8 cellular contexts compared by ENCODE assay signal in genomic region chr1:39902121-39902807, GRCh38. TPM values are rescaled to one million over a fixed set of nuclear protein-coding genes. Genes with fewer than 3 reads are reported as not detected.
DNase-seq lines count a peak whose midpoint lies in the region; ATAC-seq, FAIRE-seq and TF ChIP-seq lines count a peak whose summit lies in the region.

No MANE protein-coding gene starts in this region.

- DNase-seq in AG09309 (ENCODE audit: low read depth): no peak
- DNase-seq in GM19239 (ENCODE audit: insufficient read length, low spot score): peak; percentile 76
- no peak for DNase-seq in NT2/D1 (ENCODE audit: low read depth, low spot score)
- peak; percentile 81 to 82 for DNase-seq in activated T-cell treated with anti-CD3 and anti-CD28 coated beads, Interleukin-2, amount 50 U/mL, for 72 hours
- peak; percentile 35 for DNase-seq in fibroblast of the aortic adventitia (ENCODE audit: low read depth)

- H3K27me3 Mint-ChIP-seq in activated T-cell treated with anti-CD3 and anti-CD28 coated beads, Interleukin-2, amount 50 U/mL, for 72 hours (ENCODE audit: low read depth): peaks cover 82% of the 10 kb centered on the region

- no peaks in the 10 kb centered on the region for H3K79me2 ChIP-seq in neural cell (replicated peaks; ENCODE audit: insufficient read depth, low read length)

- FAIRE-seq in GM19239 (lab: Jason Lieb, UNC): no peak

- no peaks in the 10 kb centered on the region for H3K9me2 ChIP-seq in neural cell (ENCODE audit: insufficient read depth, low read length)

- H3K4me1 Mint-ChIP-seq in activated T-cell treated with anti-CD3 and anti-CD28 coated beads, Interleukin-2, amount 50 U/mL, for 72 hours (ENCODE audit: low read depth): peaks cover 10% of the 10 kb centered on the region

- peak overlapping the region; percentile 25 for H2AFZ ChIP-seq in neural cell (ENCODE audit: low read depth, low read length)

- H3K4me3 ChIP-seq in AG09309 (ENCODE audit: control insufficient read depth, low read depth, low read length) (peak overlapping the region; percentile 72), NT2/D1 (ENCODE audit: insufficient read length, low read depth) (peak overlapping the region; percentile 80), fibroblast of the aortic adventitia (ENCODE audit: low read depth, low read length) (peak overlapping the region; percentile 68), neural cell (ENCODE audit: low read length) (peak overlapping the region; percentile 99), stomach smooth muscle (ENCODE audit: low read length in 2 of 2) (peak overlapping the region; percentile 72 to 78)

- H3K36me3 ChIP-seq in NT2/D1 (ENCODE audit: insufficient read depth, insufficient read length, low read length) (peaks cover 3% of the 10 kb centered on the region), neural cell (ENCODE audit: insufficient read depth, low read length) (no peaks in the 10 kb centered on the region), stomach smooth muscle (ENCODE audit: control insufficient read depth in 2 of 2, insufficient read depth in 2 of 2, low read length in 2 of 2) (no peaks in the 10 kb centered on the region)

- TF ChIP-seq EP300 in neural cell (conservative IDR thresholded peaks at IDR 0.05; ENCODE audit: poor library complexity, severe bottlenecking): no peak

- H3K9ac ChIP-seq in NT2/D1 (ENCODE audit: insufficient read length, low read depth) (peak overlapping the region; percentile 57), neural cell (ENCODE audit: low read length) (peak overlapping the region; percentile 89), stomach smooth muscle (ENCODE audit: low read length in 2 of 2) (no peak overlapping the region)

- peak; percentile 83 for TF ChIP-seq RAD21 in neural cell (conservative IDR thresholded peaks at IDR 0.05)

- H3K27ac ChIP-seq in neural cell (ENCODE audit: low read length): peak overlapping the region; percentile 67
- no peak overlapping the region for H3K27ac ChIP-seq in stomach smooth muscle (ENCODE audit: low read length)

- H3K27me3 ChIP-seq in NT2/D1 (ENCODE audit: insufficient read depth, insufficient read length) (peaks cover 21% of the 10 kb centered on the region), neural cell (ENCODE audit: insufficient read depth, low read depth, low read length) (no peaks in the 10 kb centered on the region), stomach smooth muscle (ENCODE audit: control insufficient read depth in 1 of 2, insufficient read depth in 2 of 2, low read length in 2 of 2) (peaks cover 20 to 33% of the 10 kb centered on the region in 2 donors)

- peak overlapping the region; percentile 81 to 82 for H3K4me3 Mint-ChIP-seq in activated T-cell treated with anti-CD3 and anti-CD28 coated beads, Interleukin-2, amount 50 U/mL, for 72 hours

- H3K9me3 Mint-ChIP-seq in activated T-cell treated with anti-CD3 and anti-CD28 coated beads, Interleukin-2, amount 50 U/mL, for 72 hours: no peaks in the 10 kb centered on the region

- H3K4me1 ChIP-seq in NT2/D1 (ENCODE audit: insufficient read depth, insufficient read length) (peaks cover 18% of the 10 kb centered on the region), stomach smooth muscle (ENCODE audit: control insufficient read depth, insufficient read depth, low read length) (peaks cover 19% of the 10 kb centered on the region)

- H3K9me3 ChIP-seq in NT2/D1 (ENCODE audit: insufficient read depth, low read length) (peaks cover 3% of the 10 kb centered on the region), neural cell (ENCODE audit: low read length) (no peaks in the 10 kb centered on the region), stomach smooth muscle (ENCODE audit: control insufficient read depth in 2 of 2, low read length in 2 of 2) (no peaks in the 10 kb centered on the region)

- peak; percentile 81 for TF ChIP-seq CTCF in AG09309 (IDR thresholded peaks at IDR 0.05; ENCODE audit: control insufficient read depth, insufficient read depth, low read depth, low read length, missing control alignments)
- TF ChIP-seq CTCF in fibroblast of the aortic adventitia (IDR thresholded peaks at IDR 0.05; ENCODE audit: insufficient read depth, low read length): peak; percentile 71
- TF ChIP-seq CTCF in neural cell (IDR thresholded peaks at IDR 0.05; ENCODE audit: poor library complexity, severe bottlenecking): peak; percentile 90

- no peak overlapping the region for H3K27ac Mint-ChIP-seq in activated T-cell treated with anti-CD3 and anti-CD28 coated beads, Interleukin-2, amount 50 U/mL, for 72 hours

- H3F3A ChIP-seq in neural cell (ENCODE audit: insufficient read depth, low read length, poor library complexity, severe bottlenecking): no peaks in the 10 kb centered on the region

- H3K4me2 ChIP-seq in neural cell (ENCODE audit: low read length): peak overlapping the region; percentile 57

- H3K36me3 Mint-ChIP-seq in activated T-cell treated with anti-CD3 and anti-CD28 coated beads, Interleukin-2, amount 50 U/mL, for 72 hours (ENCODE audit: insufficient read depth in 2 of 2): no peaks in the 10 kb centered on the region

- no peaks in the 10 kb centered on the region for H4K20me1 ChIP-seq in neural cell (ENCODE audit: insufficient read depth)

- ATAC-seq in HG03378 (IDR thresholded peaks at IDR 0.05; ENCODE audit: unreplicated experiment): peak; percentile 40
- ATAC-seq in activated T-cell treated with anti-CD3 and anti-CD28 coated beads, Interleukin-2, amount 50 U/mL, for 72 hours (replicated peaks in 1 of 2): peak; percentile 84 to 85

TF ChIP-seq in neural cell, 6 proteins besides CTCF, POLR2A, EP300 and RAD21:
- TF ChIP-seq TAF1 (IDR thresholded peaks at IDR 0.05; ENCODE audit: low read depth): no peak
- TF ChIP-seq SMC3 (conservative IDR thresholded peaks at IDR 0.05; ENCODE audit: poor library complexity): peak; percentile 96
- peak; percentile 4 for TF ChIP-seq POLR2AphosphoS5 (IDR thresholded peaks at IDR 0.05)
- TF ChIP-seq EZH2 (IDR thresholded peaks at IDR 0.05; ENCODE audit: borderline replicate concordance, insufficient read depth, low read length, poor library complexity, severe bottlenecking): no peak
- peak; percentile 30 for TF ChIP-seq REST (IDR thresholded peaks at IDR 0.05; ENCODE audit: borderline replicate concordance)
- peak; percentile 65 for TF ChIP-seq MXI1 (conservative IDR thresholded peaks at IDR 0.05; ENCODE audit: poor library complexity, severe bottlenecking)

RNA-seq across cellular contexts. Expression of gene MYCL, which starts 0.5 kb away (rescaled TPM):
- total RNA-seq in activated T-cell treated with anti-CD3 and anti-CD28 coated beads, Interleukin-2, amount 50 U/mL, for 72 hours: under 1 TPM; 0.30 to 0.70 TPM
- total RNA-seq in fibroblast of the aortic adventitia (ENCODE audit: low replicate concordance): 0.41 and 0.81 TPM in 2 replicates
- 35.2 and 36.3 TPM in 2 replicates for polyA plus RNA-seq in neural cell
- polyA minus RNA-seq in neural cell: 59.2 and 72.6 TPM in 2 replicates

RNA-seq across cellular contexts. Expression of gene TRIT1, which starts 19.0 kb away (rescaled TPM):
- total RNA-seq in activated T-cell treated with anti-CD3 and anti-CD28 coated beads, Interleukin-2, amount 50 U/mL, for 72 hours: 10 to 100 TPM; 20.5 to 22.6 TPM
- total RNA-seq in fibroblast of the aortic adventitia (ENCODE audit: low replicate concordance): 14.6 and 28.1 TPM in 2 replicates
- 72.2 and 90.6 TPM in 2 replicates for polyA plus RNA-seq in neural cell
- polyA minus RNA-seq in neural cell: 61.0 and 66.2 TPM in 2 replicates

RNA-seq across cellular contexts. Expression of gene MFSD2A, which starts 52.7 kb away (rescaled TPM):
- total RNA-seq in activated T-cell treated with anti-CD3 and anti-CD28 coated beads, Interleukin-2, amount 50 U/mL, for 72 hours: 1 to 10 TPM; 7.2 to 9.5 TPM
- total RNA-seq in fibroblast of the aortic adventitia (ENCODE audit: low replicate concordance): 0.49 and 2.3 TPM in 2 replicates
- 7.0 and 7.8 TPM in 2 replicates for polyA plus RNA-seq in neural cell
- 5.1 and 7.3 TPM in 2 replicates for polyA minus RNA-seq in neural cell

Comparison
In these comparisons a context has a peak if more than half of its experiments do, and no peak if none do; other contexts are left out.
1. DNase-seq: peak in GM19239 (single experiment), activated T-cell treated with anti-CD3 and anti-CD28 coated beads, Interleukin-2, amount 50 U/mL, for 72 hours (2 of 2) and fibroblast of the aortic adventitia (single experiment); none in AG09309 (single experiment) and NT2/D1 (single experiment).
2. H3K9ac ChIP-seq: peak in NT2/D1 (single experiment) and neural cell (single experiment); none in stomach smooth muscle (0 of 2).
3. Peak in every context shown above with its lines, with median percentiles within 50 percentile points of each other: H3K4me3 ChIP-seq and CTCF ChIP-seq.